ENCODE assay signal across 2 cellular contexts in genomic region chr14:70008457-70008856, GRCh38.
TF ChIP-seq lines count a peak whose summit lies in the region.

No MANE protein-coding gene starts in this region.

TF ChIP-seq in IMR-90, 13 proteins besides CTCF, POLR2A, EP300 and RAD21:
- no peak for TF ChIP-seq CHD1 (IDR thresholded peaks at IDR 0.05; ENCODE audit: low read depth, low read length)
- TF ChIP-seq NFE2L2 (IDR thresholded peaks at IDR 0.05; ENCODE audit: low read depth, low read length) = no peak
- TF ChIP-seq CEBPB (IDR thresholded peaks at IDR 0.05; ENCODE audit: low read depth, low read length) = no peak
- no peak for TF ChIP-seq BHLHE40 (IDR thresholded peaks at IDR 0.05; ENCODE audit: low read depth, low read length)
- no peak for TF ChIP-seq RCOR1 (IDR thresholded peaks at IDR 0.05; ENCODE audit: insufficient replicate concordance, low read length)
- no peak for TF ChIP-seq FOS (IDR thresholded peaks at IDR 0.05; ENCODE audit: low read depth, low read length)
- TF ChIP-seq MAZ (IDR thresholded peaks at IDR 0.05; ENCODE audit: borderline replicate concordance, low read depth, low read length) = no peak
- no peak for TF ChIP-seq SMC3 (IDR thresholded peaks at IDR 0.05; ENCODE audit: low read depth, low read length)
- TF ChIP-seq MAFK (IDR thresholded peaks at IDR 0.05; ENCODE audit: low read depth, low read length) = no peak
- TF ChIP-seq ELK1 (IDR thresholded peaks at IDR 0.05; ENCODE audit: borderline replicate concordance, low read depth, low read length) = no peak
- TF ChIP-seq, protein P1, sequence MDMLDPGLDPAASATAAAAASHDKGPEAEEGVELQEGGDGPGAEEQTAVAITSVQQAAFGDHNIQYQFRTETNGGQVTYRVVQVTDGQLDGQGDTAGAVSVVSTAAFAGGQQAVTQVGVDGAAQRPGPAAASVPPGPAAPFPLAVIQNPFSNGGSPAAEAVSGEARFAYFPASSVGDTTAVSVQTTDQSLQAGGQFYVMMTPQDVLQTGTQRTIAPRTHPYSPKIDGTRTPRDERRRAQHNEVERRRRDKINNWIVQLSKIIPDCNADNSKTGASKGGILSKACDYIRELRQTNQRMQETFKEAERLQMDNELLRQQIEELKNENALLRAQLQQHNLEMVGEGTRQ (IDR thresholded peaks at IDR 0.05; ENCODE audit: low read depth, low read length) = no peak
- TF ChIP-seq MXI1 (IDR thresholded peaks at IDR 0.05; ENCODE audit: borderline replicate concordance, low read depth, low read length) = no peak
- no peak for TF ChIP-seq RFX5 (IDR thresholded peaks at IDR 0.05; ENCODE audit: low read depth, low read length)

TF ChIP-seq in H1, 55 proteins besides CTCF, POLR2A, EP300 and RAD21:
- TF ChIP-seq ASH2L (IDR thresholded peaks at IDR 0.05; ENCODE audit: low read length) (no peak), CBX5 (IDR thresholded peaks at IDR 0.05; ENCODE audit: low read depth, low read length) (no peak)
